11 cellular contexts compared by ENCODE assay signal in the genomic region with DNA sequence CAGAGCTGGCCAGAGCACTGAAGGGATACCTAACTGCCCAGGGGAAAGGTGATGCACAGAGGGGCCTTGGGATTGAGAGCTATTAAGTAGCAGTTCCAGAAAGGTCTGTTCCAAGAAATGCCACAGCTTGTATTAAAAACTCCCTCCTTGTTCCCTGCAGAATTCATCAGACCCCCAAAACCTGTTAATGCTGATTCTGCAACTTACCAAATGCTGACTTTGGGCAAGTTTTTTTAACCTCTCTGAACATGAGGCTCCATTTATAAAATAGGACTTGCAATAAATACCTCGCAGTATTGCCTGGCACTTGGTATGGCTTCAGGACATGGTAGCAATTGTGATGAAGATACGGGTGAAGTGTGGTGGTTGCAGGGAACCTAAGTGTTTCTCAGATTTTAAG. TPM values are rescaled to one million over a fixed set of nuclear protein-coding genes. Genes with fewer than 3 reads are reported as not detected.
"Had no signal": no experiment of that assay in that cellular context is flagged by ENCODE, and none has a peak within 500 bp of the region (broad histone marks: within the 10 kb centered on the region; RNA-seq: fewer than 3 reads in every experiment).

No MANE protein-coding gene starts in this region.

- H3K9ac ChIP-seq: GM23248 had no signal

- H3K4me3 Mint-ChIP-seq: H9, HFFc6 had no signal

- H3K36me3 ChIP-seq: HAP-1 had no signal

- H3K9me3 ChIP-seq: HAP-1 had no signal

- H3K9me3 Mint-ChIP-seq: H9, HFFc6 had no signal

- H3K27ac ChIP-seq: GM23248 had no signal

- H3K4me1 ChIP-seq: HAP-1 had no signal

- ATAC-seq: HCT116 had no signal

- H3K4me3 ChIP-seq: GM23248, HAP-1 had no signal

- FAIRE-seq: H1, H54 had no signal

- H3K27ac Mint-ChIP-seq: H9, HFFc6 had no signal

- DNase-seq: GM23248, GOT3, H7, H9, HCEC 1CT, HFFc6 had no signal

- H2AFZ ChIP-seq: GM23248 had no signal

RNA-seq across cellular contexts. Expression of a gene that starts 30.1 kb away (rescaled TPM):
- total RNA-seq: GM23248, H4, HFFc6 had no signal
- polyA plus RNA-seq: GM23248 had no signal
